8 cellular contexts compared by ENCODE assay signal in the genomic region with DNA sequence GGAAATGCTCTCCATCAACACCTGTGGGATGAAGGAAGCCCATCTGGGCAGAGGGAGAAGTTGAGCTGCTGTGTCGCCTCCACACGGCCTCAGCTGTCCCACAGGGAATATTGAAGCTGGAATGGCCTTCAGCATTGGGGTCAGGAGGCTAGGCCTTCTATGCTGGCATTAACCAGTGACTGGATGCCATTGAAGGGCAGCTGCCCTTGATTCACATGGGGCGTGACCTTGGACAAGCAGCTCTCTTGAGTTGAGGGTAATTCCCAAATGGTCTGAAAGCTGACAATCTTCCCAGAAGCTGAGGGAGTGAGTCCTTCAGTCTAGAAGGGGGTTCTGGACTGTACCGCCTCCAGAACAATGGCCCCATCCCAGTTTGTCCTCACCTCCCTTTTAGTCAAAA. TPM values are rescaled to one million over a fixed set of nuclear protein-coding genes. Genes with fewer than 3 reads are reported as not detected.
DNase-seq lines count a peak whose midpoint lies in the region; ATAC-seq and TF ChIP-seq lines count a peak whose summit lies in the region.

No MANE protein-coding gene starts in this region.

- H3K27ac ChIP-seq in lower lobe of right lung (peak overlapping the region; percentile 94), testis (peak overlapping the region; percentile 83 to 86)

- 53 to 60% methylated on average over 4 of the region's 4 CpGs for WGBS in testis, 2 donors

- H3K9me3 ChIP-seq in lower lobe of right lung (no peaks in the 10 kb centered on the region), testis (no peaks in the 10 kb centered on the region)

- H3K27me3 Mint-ChIP-seq in activated T-cell treated with anti-CD3 and anti-CD28 coated beads, Interleukin-2, amount 50 U/mL, for 4 hours (ENCODE audit: low read depth), result no peaks in the 10 kb centered on the region

- H3K27me3 ChIP-seq in lower lobe of right lung (ENCODE audit: low read depth), result no peaks in the 10 kb centered on the region
- H3K27me3 ChIP-seq in testis, result no peaks in the 10 kb centered on the region

- no peak for DNase-seq in activated T-cell treated with anti-CD3 and anti-CD28 coated beads, Interleukin-2, amount 50 U/mL, for 4 hours
- DNase-seq in activated T-cell treated with anti-CD3 and anti-CD28 coated beads, Interleukin-2, amount 50 U/mL, for 1 hour, result no peak
- no peak for DNase-seq in activated naive CD4-positive, alpha-beta T cell treated with anti-CD3 and anti-CD28 coated beads, Interleukin-2, amount 50 U/mL, for 72 hours (ENCODE audit: low spot score in 2 of 2)
- no peak for DNase-seq in lower lobe of right lung
- DNase-seq in testis, result no peak
- DNase-seq in SK-N-DZ (ENCODE audit: low spot score), result no peak
- DNase-seq in G401 (ENCODE audit: low spot score), result no peak

- peak overlapping the region; percentile 87 for H3K4me3 Mint-ChIP-seq in activated T-cell treated with anti-CD3 and anti-CD28 coated beads, Interleukin-2, amount 50 U/mL, for 4 hours

- H3K27ac Mint-ChIP-seq in activated naive CD4-positive, alpha-beta T cell treated with anti-CD3 and anti-CD28 coated beads, Interleukin-2, amount 50 U/mL, for 72 hours, result peak overlapping the region; percentile 96 to 98

- peaks cover 62% of the 10 kb centered on the region for H3K4me1 Mint-ChIP-seq in activated T-cell treated with anti-CD3 and anti-CD28 coated beads, Interleukin-2, amount 50 U/mL, for 4 hours (ENCODE audit: low read depth)

- H3K36me3 ChIP-seq in lower lobe of right lung, result peaks cover 65% of the 10 kb centered on the region
- H3K36me3 ChIP-seq in testis (ENCODE audit: low read depth, missing control alignments), result no peaks in the 10 kb centered on the region

- no peak for TF ChIP-seq CTCF in lower lobe of right lung (IDR thresholded peaks at IDR 0.05)
- no peak for TF ChIP-seq CTCF in testis (IDR thresholded peaks at IDR 0.05)

- H3K4me1 ChIP-seq in lower lobe of right lung (peaks cover 76% of the 10 kb centered on the region), testis (peaks cover 51% of the 10 kb centered on the region)

- no peaks in the 10 kb centered on the region for H3K9me3 Mint-ChIP-seq in activated T-cell treated with anti-CD3 and anti-CD28 coated beads, Interleukin-2, amount 50 U/mL, for 4 hours
- H3K9me3 Mint-ChIP-seq in activated naive CD4-positive, alpha-beta T cell treated with anti-CD3 and anti-CD28 coated beads, Interleukin-2, amount 50 U/mL, for 72 hours, result no peaks in the 10 kb centered on the region

- in situ Hi-C loops in G401 (cut with HindIII; ENCODE audit: low sequenced_read_pairs), result no loop called here

- ATAC-seq in activated T-cell treated with anti-CD3 and anti-CD28 coated beads, Interleukin-2, amount 50 U/mL, for 4 hours, result no peak
- no peak for ATAC-seq in activated naive CD4-positive, alpha-beta T cell treated with anti-CD3 and anti-CD28 coated beads, Interleukin-2, amount 50 U/mL, for 72 hours
- peak in 1 of 2 donors; percentile 3 for ATAC-seq in lower lobe of right lung
- no peak for ATAC-seq in activated CD4-positive, CD25-positive, alpha-beta regulatory T cell treated with anti-CD3 and anti-CD28 coated beads, Interleukin-2, amount 50 U/mL, for 24 hours

- peak overlapping the region; percentile 58 for H3K4me3 ChIP-seq in lower lobe of right lung
- H3K4me3 ChIP-seq in testis, result no peak overlapping the region

- no peak for TF ChIP-seq POLR2A in testis (IDR thresholded peaks at IDR 0.05)

- H3K36me3 Mint-ChIP-seq in activated T-cell treated with anti-CD3 and anti-CD28 coated beads, Interleukin-2, amount 50 U/mL, for 4 hours (ENCODE audit: insufficient read depth), result peaks cover 19% of the 10 kb centered on the region
- peaks cover 50 to 70% of the 10 kb centered on the region in 2 donors for H3K36me3 Mint-ChIP-seq in activated naive CD4-positive, alpha-beta T cell treated with anti-CD3 and anti-CD28 coated beads, Interleukin-2, amount 50 U/mL, for 72 hours

- intact Hi-C loops in lower lobe of right lung (cut with DNase I) (no loop called here), testis (cut with DNase I; ENCODE audit: low total_unique reads) (no loop called here)

RNA-seq across cellular contexts. Expression of a gene that starts 6.7 kb away (rescaled TPM):
- total RNA-seq in activated T-cell treated with anti-CD3 and anti-CD28 coated beads, Interleukin-2, amount 50 U/mL, for 4 hours, result 10 to 100 TPM; 27.9 to 35.3 (median 34.6) TPM
- total RNA-seq in activated naive CD4-positive, alpha-beta T cell treated with anti-CD3 and anti-CD28 coated beads, Interleukin-2, amount 50 U/mL, for 72 hours, result 100 to 1,000 TPM in 1 of 2 donors, 10 to 100 TPM in 1; 83.8 to 124 TPM
- 41.0 TPM for total RNA-seq in lower lobe of right lung
- total RNA-seq in testis, result 10 to 100 TPM; 31.7 to 38.1 TPM
- 15.5 TPM for polyA plus RNA-seq in testis (ENCODE audit: insufficient read depth, low read depth, low replicate concordance)
- polyA plus RNA-seq in SK-N-DZ (2014; cell fraction: cytosol; rRNA removed), result 0.08 and 0.69 TPM in 2 replicates
- 0.34 and 1.4 TPM in 2 replicates for polyA plus RNA-seq in SK-N-DZ (2014; cell fraction: nucleus; rRNA removed)
- total RNA-seq in G401 (2014; rRNA removed; shearing (Covaris generic)), result 6.6 and 9.1 TPM in 2 replicates

RNA-seq across cellular contexts. Expression of a gene that starts 22.5 kb away (rescaled TPM):
- under 1 TPM in 1 of 3 donors, not detected in 2; 0.23 TPM for total RNA-seq in activated T-cell treated with anti-CD3 and anti-CD28 coated beads, Interleukin-2, amount 50 U/mL, for 4 hours
- not detected for total RNA-seq in activated naive CD4-positive, alpha-beta T cell treated with anti-CD3 and anti-CD28 coated beads, Interleukin-2, amount 50 U/mL, for 72 hours
- total RNA-seq in lower lobe of right lung, result 2.3 TPM
- total RNA-seq in testis, result 1 to 10 TPM; 4.9 to 6.9 TPM
- 1.9 TPM for polyA plus RNA-seq in testis (ENCODE audit: insufficient read depth, low read depth, low replicate concordance)
- polyA plus RNA-seq in SK-N-DZ (2014; cell fraction: cytosol; rRNA removed), result not detected in 2 replicates
- not detected in 2 replicates for polyA plus RNA-seq in SK-N-DZ (2014; cell fraction: nucleus; rRNA removed)
- total RNA-seq in G401 (2014; rRNA removed; shearing (Covaris generic)), result not detected in 2 replicates

RNA-seq across cellular contexts. Expression of a gene that starts 53.7 kb away (rescaled TPM):
- total RNA-seq in activated T-cell treated with anti-CD3 and anti-CD28 coated beads, Interleukin-2, amount 50 U/mL, for 4 hours, result under 1 TPM; 0.33 to 0.40 (median 0.33) TPM
- total RNA-seq in activated naive CD4-positive, alpha-beta T cell treated with anti-CD3 and anti-CD28 coated beads, Interleukin-2, amount 50 U/mL, for 72 hours, result under 1 TPM in 1 of 2 donors, not detected in 1; 0.31 TPM
- 205 TPM for total RNA-seq in lower lobe of right lung
- total RNA-seq in testis, result 100 to 1,000 TPM in 1 of 2 donors, 10 to 100 TPM in 1; 67.8 to 128 TPM
- 113 TPM for polyA plus RNA-seq in testis (ENCODE audit: insufficient read depth, low read depth, low replicate concordance)
- 0.13 TPM in 1 of 2 replicates, not detected in the other for polyA plus RNA-seq in SK-N-DZ (2014; cell fraction: cytosol; rRNA removed)
- 0.22 TPM in 1 of 2 replicates, not detected in the other for polyA plus RNA-seq in SK-N-DZ (2014; cell fraction: nucleus; rRNA removed)
- total RNA-seq in G401 (2014; rRNA removed; shearing (Covaris generic)), result 28.5 and 28.9 TPM in 2 replicates

RNA-seq across cellular contexts. Expression of a gene that starts 56.3 kb away (rescaled TPM):
- not detected for total RNA-seq in activated T-cell treated with anti-CD3 and anti-CD28 coated beads, Interleukin-2, amount 50 U/mL, for 4 hours
- not detected for total RNA-seq in activated naive CD4-positive, alpha-beta T cell treated with anti-CD3 and anti-CD28 coated beads, Interleukin-2, amount 50 U/mL, for 72 hours
- total RNA-seq in lower lobe of right lung (not detected), testis (under 1 TPM in 1 of 2 donors, not detected in 1; 0.50 TPM)
- not detected for polyA plus RNA-seq in testis (ENCODE audit: insufficient read depth, low read depth, low replicate concordance)
- polyA plus RNA-seq in SK-N-DZ (2014; cell fraction: cytosol; rRNA removed), result not detected in 2 replicates
- not detected in 2 replicates for polyA plus RNA-seq in SK-N-DZ (2014; cell fraction: nucleus; rRNA removed)
- not detected in 2 replicates for total RNA-seq in G401 (2014; rRNA removed; shearing (Covaris generic))

Comparison
In these comparisons a context has a peak if more than half of its experiments do, and no peak if none do; other contexts are left out.
1. RNA of a gene that starts 53.7 kb away (total RNA-seq): 205 TPM in lower lobe of right lung (single experiment), 67.8 to 128 TPM in testis and 28.5 to 28.9 TPM in G401; 0.33 to 0.40 TPM in activated T-cell treated with anti-CD3 and anti-CD28 coated beads, Interleukin-2, amount 50 U/mL, for 4 hours and 0.31 TPM in activated naive CD4-positive, alpha-beta T cell treated with anti-CD3 and anti-CD28 coated beads, Interleukin-2, amount 50 U/mL, for 72 hours; every median in the first group is over 10 times any median in the second.